ENCODE assay signal across 8 cellular contexts in the genomic region with DNA sequence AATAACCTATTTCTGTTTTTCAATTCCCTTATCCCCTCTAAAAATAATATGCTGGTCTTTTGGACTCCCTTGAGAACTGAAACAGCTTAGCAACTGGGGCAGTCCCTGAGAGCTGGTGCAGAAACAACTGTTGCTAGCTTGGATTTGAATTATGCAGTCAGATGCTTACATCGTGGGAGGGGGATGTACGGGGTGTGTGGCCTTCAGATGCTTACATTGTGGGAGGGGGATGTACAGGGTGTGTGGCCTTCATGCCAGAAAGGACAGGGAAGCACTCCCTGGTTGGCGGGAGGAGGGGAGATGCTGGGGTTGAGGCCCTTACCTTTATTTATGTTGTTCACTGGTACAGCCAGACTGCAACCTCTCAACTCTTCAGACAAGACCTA. TPM values are rescaled to one million over a fixed set of nuclear protein-coding genes. Genes with fewer than 3 reads are reported as not detected.
DNase-seq lines count a peak whose midpoint lies in the region; ATAC-seq, FAIRE-seq and TF ChIP-seq lines count a peak whose summit lies in the region.

No MANE protein-coding gene starts in this region.

- ATAC-seq in GM19455 (IDR thresholded peaks at IDR 0.05; ENCODE audit: unreplicated experiment) (peak; percentile 40), HG03432 (IDR thresholded peaks at IDR 0.05; ENCODE audit: unreplicated experiment) (peak; percentile 57)

- no peak overlapping the region for H3K4me3 Mint-ChIP-seq in mesothelial cell of epicardium

- H3K27ac Mint-ChIP-seq in mesothelial cell of epicardium: peak overlapping the region; percentile 16

- no peaks in the 10 kb centered on the region for H3K36me3 Mint-ChIP-seq in mesothelial cell of epicardium

- no peak for TF ChIP-seq POLR2A in GM12891 (IDR thresholded peaks at IDR 0.05; ENCODE audit: low read depth, low read length)

- peak; percentile 92 for FAIRE-seq in GM12891 (lab: Jason Lieb, UNC)

- peaks cover 53% of the 10 kb centered on the region for H3K4me1 Mint-ChIP-seq in mesothelial cell of epicardium

- H3K9me3 Mint-ChIP-seq in mesothelial cell of epicardium: no peaks in the 10 kb centered on the region

- no peak for DNase-seq in GM12891 (ENCODE audit: insufficient read length, low spot score)
- no peak for DNase-seq in mesothelial cell of epicardium (ENCODE audit: low spot score in 2 of 2, unreplicated experiment in 2 of 2)
- no peak for DNase-seq in pons (ENCODE audit: low spot score)
- no peak for DNase-seq in NCI-H1694 (lab: John Stamatoyannopoulos, UW)
- DNase-seq in germinal center (ENCODE audit: low spot score): no peak
- DNase-seq in activated CD4-positive, alpha-beta T cell treated with anti-CD3 and anti-CD28 coated beads, Interleukin-2, amount 50 U/mL, for 4 hours: no peak

- no peak for TF ChIP-seq CTCF in mesothelial cell of epicardium (IDR thresholded peaks at IDR 0.05; ENCODE audit: unreplicated experiment)

- no peaks in the 10 kb centered on the region for H3K27me3 Mint-ChIP-seq in mesothelial cell of epicardium (ENCODE audit: low read depth)

TF ChIP-seq in GM12891, 5 proteins besides CTCF, POLR2A, EP300 and RAD21:
- TF ChIP-seq POU2F2 (IDR thresholded peaks at IDR 0.05; ENCODE audit: low read depth, low read length) (peak; percentile 98), POLR2AphosphoS5 (IDR thresholded peaks at IDR 0.05; ENCODE audit: low read depth, low read length) (no peak; the same call in 1 of the 2 replicates), SPI1 (IDR thresholded peaks at IDR 0.05; ENCODE audit: low read depth, low read length) (peak; percentile 17; the same call in 1 of the 2 replicates), PAX5 (IDR thresholded peaks at IDR 0.05; ENCODE audit: insufficient read depth, low read length, severe bottlenecking) (no peak), TAF1 (IDR thresholded peaks at IDR 0.05; ENCODE audit: low read depth, low read length) (no peak)
TF ChIP-seq in GM12891: peak in this region for 2.

RNA-seq across cellular contexts. Expression of gene LRCH1, which starts 25.6 kb away (rescaled TPM):
- polyA plus RNA-seq in GM12891 (2012; ENCODE audit: low read depth, missing spikeins): 19.9 TPM
- 29.4 to 29.6 TPM (median 29.6 TPM) in 3 replicates for total RNA-seq in mesothelial cell of epicardium
